Comparison of ENCODE assay signal across 10 cellular contexts in the genomic region with DNA sequence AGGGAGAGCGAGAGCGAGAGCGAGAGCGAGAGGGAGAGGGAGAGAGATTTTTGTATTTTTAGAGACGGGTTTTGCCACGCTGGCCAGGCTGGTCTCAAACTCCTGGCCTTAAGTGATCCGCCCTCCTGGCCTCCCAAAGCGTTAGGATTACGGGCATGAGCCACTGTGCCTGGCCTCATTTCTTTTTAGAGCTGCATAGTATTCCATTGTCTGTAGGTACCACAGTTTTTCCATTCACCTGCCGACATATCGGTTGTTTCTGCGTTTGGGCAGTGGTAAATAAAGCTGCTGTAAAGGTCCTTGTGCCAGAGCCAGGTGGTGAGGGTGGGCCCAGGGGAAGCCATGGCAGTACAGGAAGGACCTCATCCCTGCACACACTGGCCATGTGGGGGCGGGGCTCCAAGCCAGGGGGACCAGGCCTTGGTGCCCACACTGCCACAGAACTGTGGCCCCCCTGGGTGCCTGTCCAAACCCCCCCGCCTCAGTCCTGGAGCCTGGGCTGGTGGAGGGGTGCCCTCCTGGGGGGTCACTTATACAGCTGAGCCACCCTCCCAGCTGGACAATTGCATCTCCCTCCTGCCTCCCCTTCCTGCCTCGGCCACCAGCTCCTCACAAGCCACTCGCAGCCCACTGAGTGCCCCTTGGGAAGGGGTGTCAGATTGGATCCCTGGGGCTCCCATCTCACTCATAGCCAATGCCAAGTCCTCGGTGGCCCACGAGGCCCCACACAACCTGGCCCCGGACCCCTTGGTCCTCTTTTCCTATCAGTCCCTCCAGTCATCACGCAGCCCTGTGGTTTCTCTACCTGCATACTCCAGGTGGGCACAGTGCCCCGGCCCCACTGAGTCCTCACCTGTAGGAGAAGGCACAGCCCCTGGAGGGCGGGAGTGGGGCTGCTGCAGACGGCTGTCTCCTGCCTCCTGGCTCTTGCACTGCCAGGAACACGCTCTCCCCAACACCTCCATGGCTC. TPM values are rescaled to one million over a fixed set of nuclear protein-coding genes. Genes with fewer than 3 reads are reported as not detected.
DNase-seq lines count a peak whose midpoint lies in the region; ATAC-seq and TF ChIP-seq lines count a peak whose summit lies in the region.
"Had no signal": no experiment of that assay in that cellular context is flagged by ENCODE, and none has a peak within 500 bp of the region (broad histone marks: within the 10 kb centered on the region; RNA-seq: fewer than 3 reads in every experiment).

No MANE protein-coding gene starts in this region.

- H2BK120ac ChIP-seq in IMR-90 (ENCODE audit: low read depth, low read length), result no peak overlapping the region

- TF ChIP-seq CTCF in IMR-90 (conservative IDR thresholded peaks at IDR 0.05; ENCODE audit: low read depth, low read length) (no peak), neural progenitor cell (IDR thresholded peaks at IDR 0.05) (no peak)

- peak overlapping the region; percentile 51 for H2AFZ ChIP-seq in IMR-90 (replicated peaks; ENCODE audit: low read length, poor library complexity)
- H2AFZ ChIP-seq in neural progenitor cell (replicated peaks), result no peak overlapping the region

- no peak overlapping the region for H3K23ac ChIP-seq in IMR-90 (ENCODE audit: low read depth, low read length)

- no peak overlapping the region for H3K56ac ChIP-seq in IMR-90 (ENCODE audit: extremely low read depth, insufficient read depth, low read length)

- 0 out of 4 replicates have a peak overlapping the region, but pooled peaks have one; percentile 31 to 34 for H4K8ac ChIP-seq in IMR-90 (ENCODE audit: low read depth in 2 of 2, low read length in 2 of 2)

- H2BK20ac ChIP-seq in IMR-90 (ENCODE audit: low read depth, low read length), result no peak overlapping the region

- POLR2A ChIA-PET in IMR-90 (lab: Charles Lee; ENCODE audit: unreplicated experiment), result no interaction called here

- peaks cover 7% of the 10 kb centered on the region for H3K36me3 Mint-ChIP-seq in T-helper 1 cell treated with Interleukin-12 subunit alpha and Interleukin-12 subunit beta and Interleukin-4 antibody, amounts not matched to agents 30 μg/mL and 1 μg/mL, for 36 hours (ENCODE audit: low read depth)
- peaks cover 27% of the 10 kb centered on the region for H3K36me3 Mint-ChIP-seq in dendritic cell treated with granulocyte-macrophage colony-stimulating factor and Interleukin-4, amounts not matched to agents 40 ng/mL and 50 ng/mL, for 4 days (ENCODE audit: low read depth)
- H3K36me3 Mint-ChIP-seq in neural progenitor cell, result peaks cover 13% of the 10 kb centered on the region

- H3K4me2 ChIP-seq in IMR-90 (ENCODE audit: low read depth, low read length) (no peak overlapping the region), neural progenitor cell (no peak overlapping the region)

- H3K9ac ChIP-seq in IMR-90 (ENCODE audit: low read depth, low read length) (no peak overlapping the region), neural progenitor cell (no peak overlapping the region)

- H3K4me3 ChIP-seq in IMR-90 (ENCODE audit: insufficient read depth, low read depth, low read length) (no peak overlapping the region), neural progenitor cell (no peak overlapping the region)

- H3K9me3 ChIP-seq in IMR-90 (ENCODE audit: control insufficient read depth, insufficient read depth, low read length) (no peaks in the 10 kb centered on the region), neural progenitor cell (ENCODE audit: low read depth) (no peaks in the 10 kb centered on the region)

- H2BK15ac ChIP-seq in IMR-90 (ENCODE audit: low read depth, low read length), result no peak overlapping the region

- peaks cover 12% of the 10 kb centered on the region for H3K4me1 Mint-ChIP-seq in T-helper 1 cell treated with Interleukin-12 subunit alpha and Interleukin-12 subunit beta and Interleukin-4 antibody, amounts not matched to agents 30 μg/mL and 1 μg/mL, for 36 hours (ENCODE audit: low read depth)
- H3K4me1 Mint-ChIP-seq in dendritic cell treated with granulocyte-macrophage colony-stimulating factor and Interleukin-4, amounts not matched to agents 40 ng/mL and 50 ng/mL, for 4 days (ENCODE audit: low read depth), result peaks cover 18% of the 10 kb centered on the region
- peaks cover 10% of the 10 kb centered on the region for H3K4me1 Mint-ChIP-seq in neural progenitor cell

- CTCF ChIA-PET in IMR-90 (lab: Yijun Ruan, JAX), result no interaction called here

- no peak overlapping the region for H3K4ac ChIP-seq in IMR-90 (ENCODE audit: low read depth, low read length)

- H4K20me1 ChIP-seq in IMR-90 (ENCODE audit: insufficient read depth, low read length), result peaks cover 9% of the 10 kb centered on the region; the same call in 1 of the 2 replicates
- H4K20me1 ChIP-seq in neural progenitor cell (ENCODE audit: low read depth), result peaks cover 16% of the 10 kb centered on the region

- intact Hi-C loops in IMR-90 (cut with micrococcal nuclease), result loop anchor here (2.0 kb wide), 1 partner anchor 31 kb away; no protein-coding TSS in a partner anchor
- intact Hi-C loops in dendritic cell treated with granulocyte-macrophage colony-stimulating factor and Interleukin-4, amounts not matched to agents 40 ng/mL and 50 ng/mL, for 4 days (cut with micrococcal nuclease), result loop anchor here (2.0 kb wide), 1 partner anchor 33 kb away; a partner anchor contains a TSS

- no peak overlapping the region for H2AK5ac ChIP-seq in IMR-90 (ENCODE audit: low read depth, low read length)

- H3K36me3 ChIP-seq in IMR-90 (ENCODE audit: control insufficient read depth, insufficient read depth, low read length) (peaks cover 10% of the 10 kb centered on the region), neural progenitor cell (no peaks in the 10 kb centered on the region)

- ATAC-seq in IMR-90 (ENCODE audit: low read depth) (no peak), GM19467 (IDR thresholded peaks at IDR 0.05; ENCODE audit: unreplicated experiment) (no peak), GM21367 (IDR thresholded peaks at IDR 0.05; ENCODE audit: unreplicated experiment) (no peak)

- peaks cover 8 to 28% of the 10 kb centered on the region in 2 experiments for H3K79me1 ChIP-seq in IMR-90 (ENCODE audit: low read depth in 1 of 2, low read length in 2 of 2)

- DNase-seq in T-helper 1 cell (no peak), IMR-90 (no peak), neural progenitor cell (ENCODE audit: low spot score) (no peak), erythroblast (lab: John Stamatoyannopoulos, UW) (no peak)
- DNase-seq: activated CD8-positive, alpha-beta memory T cell treated with anti-CD3 and anti-CD28 coated beads, Interleukin-2, amount 50 U/mL, for 48 hours; NCI-H446 had no signal

- peaks cover 15% of the 10 kb centered on the region for H3K9me1 ChIP-seq in IMR-90 (ENCODE audit: insufficient read depth, low read length)

- peak overlapping the region; percentile 22 for H2AK9ac ChIP-seq in IMR-90 (replicated peaks; ENCODE audit: low read depth, low read length, poor library complexity)

- H3K9me3 Mint-ChIP-seq in T-helper 1 cell treated with Interleukin-12 subunit alpha and Interleukin-12 subunit beta and Interleukin-4 antibody, amounts not matched to agents 30 μg/mL and 1 μg/mL, for 36 hours, result no peaks in the 10 kb centered on the region
- H3K9me3 Mint-ChIP-seq in dendritic cell treated with granulocyte-macrophage colony-stimulating factor and Interleukin-4, amounts not matched to agents 40 ng/mL and 50 ng/mL, for 4 days, result no peaks in the 10 kb centered on the region
- H3K9me3 Mint-ChIP-seq in neural progenitor cell, result peaks cover 6% of the 10 kb centered on the region

- peak overlapping the region; percentile 94 for H3K4me3 Mint-ChIP-seq in T-helper 1 cell treated with Interleukin-12 subunit alpha and Interleukin-12 subunit beta and Interleukin-4 antibody, amounts not matched to agents 30 μg/mL and 1 μg/mL, for 36 hours
- peak overlapping the region; percentile 98 for H3K4me3 Mint-ChIP-seq in dendritic cell treated with granulocyte-macrophage colony-stimulating factor and Interleukin-4, amounts not matched to agents 40 ng/mL and 50 ng/mL, for 4 days
- peak overlapping the region; percentile 88 for H3K4me3 Mint-ChIP-seq in neural progenitor cell

- no peak overlapping the region for H2BK5ac ChIP-seq in IMR-90 (ENCODE audit: low read depth, low read length, poor library complexity, severe bottlenecking)

- in situ Hi-C loops in IMR-90 (cut with MboI; ENCODE audit: low sequenced_read_pairs), result no loop called here

- H3K79me2 ChIP-seq in neural progenitor cell (ENCODE audit: low read depth), result peaks cover 27% of the 10 kb centered on the region

- BruUV-seq in IMR-90 (replicated peaks; lab: Mats Ljungman, UMichigan), result no TSS peak

- H3K14ac ChIP-seq in IMR-90 (replicated peaks; ENCODE audit: low read depth, low read length), result no peak overlapping the region

- H3K27me3 Mint-ChIP-seq in T-helper 1 cell treated with Interleukin-12 subunit alpha and Interleukin-12 subunit beta and Interleukin-4 antibody, amounts not matched to agents 30 μg/mL and 1 μg/mL, for 36 hours (ENCODE audit: low read depth), result no peaks in the 10 kb centered on the region
- peaks cover 9% of the 10 kb centered on the region for H3K27me3 Mint-ChIP-seq in dendritic cell treated with granulocyte-macrophage colony-stimulating factor and Interleukin-4, amounts not matched to agents 40 ng/mL and 50 ng/mL, for 4 days
- no peaks in the 10 kb centered on the region for H3K27me3 Mint-ChIP-seq in neural progenitor cell (ENCODE audit: insufficient read depth, low read depth)

- H3K27me3 ChIP-seq in IMR-90 (ENCODE audit: control insufficient read depth, insufficient read depth, low read length), result no peaks in the 10 kb centered on the region
- H3K27me3 ChIP-seq in neural progenitor cell, result peaks cover 9% of the 10 kb centered on the region

- peaks cover 4% of the 10 kb centered on the region for H3F3A ChIP-seq in neural progenitor cell (ENCODE audit: low read depth)

- no peak overlapping the region for H3K27ac ChIP-seq in IMR-90 (ENCODE audit: insufficient read depth, low read length)
- no peak overlapping the region for H3K27ac ChIP-seq in neural progenitor cell

- WGBS in IMR-90 (ENCODE audit: extremely low coverage in 2 of 2, insufficient read length in 1 of 2), 2 experiments, result 56% methylated on average over 6 of the region's 24 CpGs; no CpG with 5 or more reads in 1 of the 2 experiments

- H3K4me1 ChIP-seq in IMR-90 (ENCODE audit: control insufficient read depth, insufficient read depth, low read length) (peaks cover 2% of the 10 kb centered on the region), neural progenitor cell (peaks cover 6% of the 10 kb centered on the region)

- no peak overlapping the region for H4K5ac ChIP-seq in IMR-90 (ENCODE audit: low read depth, low read length)

- H3K27ac Mint-ChIP-seq in T-helper 1 cell treated with Interleukin-12 subunit alpha and Interleukin-12 subunit beta and Interleukin-4 antibody, amounts not matched to agents 30 μg/mL and 1 μg/mL, for 36 hours, result no peak overlapping the region
- peak overlapping the region; percentile 94 for H3K27ac Mint-ChIP-seq in dendritic cell treated with granulocyte-macrophage colony-stimulating factor and Interleukin-4, amounts not matched to agents 40 ng/mL and 50 ng/mL, for 4 days
- no peak overlapping the region for H3K27ac Mint-ChIP-seq in neural progenitor cell

- no peak overlapping the region for H3K18ac ChIP-seq in IMR-90 (ENCODE audit: low read depth, low read length)

- TF ChIP-seq RAD21 in IMR-90 (IDR thresholded peaks at IDR 0.05; ENCODE audit: low read length), result no peak

- no peak for TF ChIP-seq POLR2A in IMR-90 (IDR thresholded peaks at IDR 0.05; ENCODE audit: low read depth, low read length)
- no peak for TF ChIP-seq POLR2A in erythroblast (IDR thresholded peaks at IDR 0.05; ENCODE audit: low read length)

- no peak overlapping the region for H4K91ac ChIP-seq in IMR-90 (ENCODE audit: insufficient read depth, low read depth, low read length)

- dilution Hi-C loops in IMR-90 (cut with HindIII; ENCODE audit: low sequenced_read_pairs, unreplicated experiment), result no loop called here

RNA-seq across cellular contexts. Expression of a gene that starts 1.7 kb away (rescaled TPM):
- total RNA-seq in IMR-90 (2012; rRNA removed), result 11.4 and 14.0 TPM in 2 replicates
- polyA plus RNA-seq in IMR-90 (2012; rRNA removed), result 33.1 and 36.7 TPM in 2 replicates
- 28.6 and 35.9 TPM in 2 replicates for polyA plus RNA-seq in IMR-90 (2012; cell fraction: cytosol; rRNA removed)
- 86.5 and 151 TPM in 2 replicates for polyA plus RNA-seq in IMR-90 (2012; cell fraction: nucleus; rRNA removed; ENCODE audit: low replicate concordance)
- total RNA-seq in neural progenitor cell (ENCODE audit: low replicate concordance), result 15.9 and 17.8 TPM in 2 replicates

RNA-seq across cellular contexts. Expression of a gene that starts 22.3 kb away (rescaled TPM):
- total RNA-seq in IMR-90 (2012; rRNA removed) (4.3 and 5.3 TPM in 2 replicates), neural progenitor cell (ENCODE audit: low replicate concordance) (16.3 and 21.2 TPM in 2 replicates)
- polyA plus RNA-seq in IMR-90 (2012; rRNA removed), result 10.3 and 11.4 TPM in 2 replicates
- polyA plus RNA-seq in IMR-90 (2012; cell fraction: cytosol; rRNA removed), result 5.7 and 6.6 TPM in 2 replicates
- polyA plus RNA-seq in IMR-90 (2012; cell fraction: nucleus; rRNA removed; ENCODE audit: low replicate concordance), result 20.1 and 26.9 TPM in 2 replicates

RNA-seq across cellular contexts. Expression of a gene that starts 33.0 kb away (rescaled TPM):
- total RNA-seq in IMR-90 (2012; rRNA removed) (1.8 and 1.9 TPM in 2 replicates), neural progenitor cell (ENCODE audit: low replicate concordance) (4.9 and 16.0 TPM in 2 replicates)
- 19.2 and 20.0 TPM in 2 replicates for polyA plus RNA-seq in IMR-90 (2012; rRNA removed)
- 7.8 and 17.2 TPM in 2 replicates for polyA plus RNA-seq in IMR-90 (2012; cell fraction: cytosol; rRNA removed)
- polyA plus RNA-seq in IMR-90 (2012; cell fraction: nucleus; rRNA removed; ENCODE audit: low replicate concordance), result 80.3 and 166 TPM in 2 replicates
